Comparison of ENCODE assay signal across 15 cellular contexts in the genomic region with DNA sequence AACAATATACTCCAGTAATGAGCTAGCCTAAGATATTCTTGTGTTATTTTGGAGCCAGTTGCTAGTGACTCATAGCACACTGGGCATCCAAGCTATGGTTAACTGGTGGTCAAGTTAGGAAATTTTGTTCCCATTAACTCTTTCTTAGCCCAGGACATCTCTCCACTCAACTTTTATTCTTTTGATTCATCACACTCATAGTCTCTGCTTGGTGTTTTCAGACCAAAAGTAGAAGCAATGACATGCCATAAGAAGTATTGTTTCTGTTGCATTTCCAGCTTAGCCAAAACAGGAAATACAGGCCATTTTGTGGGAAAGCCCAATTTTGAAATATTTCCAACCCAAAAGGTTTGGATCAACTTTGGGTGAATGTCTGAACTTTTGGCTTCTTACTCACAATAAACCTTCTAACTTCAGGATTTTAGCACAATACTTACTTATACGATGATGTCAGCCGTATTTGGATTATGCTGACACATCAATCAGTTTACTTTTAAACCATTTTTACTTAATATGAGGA. TPM values are rescaled to one million over a fixed set of nuclear protein-coding genes. Genes with fewer than 3 reads are reported as not detected.
A peak's percentile ranks its signal among the peaks of the same experiment; 100 is the strongest.
DNase-seq lines count a peak whose midpoint lies in the region; ATAC-seq and TF ChIP-seq lines count a peak whose summit lies in the region.
"Had no signal": no experiment of that assay in that cellular context is flagged by ENCODE, and none has a peak within 500 bp of the region (broad histone marks: within the 10 kb centered on the region; RNA-seq: fewer than 3 reads in every experiment).

No MANE protein-coding gene starts in this region.

- H3K36me3 Mint-ChIP-seq in CD4-positive, alpha-beta T cell (ENCODE audit: low read depth), result no peaks in the 10 kb centered on the region
- H3K36me3 Mint-ChIP-seq: mesothelial cell of epicardium, type B pancreatic cell had no signal

- no peaks in the 10 kb centered on the region for H3K9me3 ChIP-seq in CD4-positive, alpha-beta T cell (ENCODE audit: control insufficient read depth, low read length)
- H3K9me3 ChIP-seq in lower lobe of right lung, result no peaks in the 10 kb centered on the region

- no peaks in the 10 kb centered on the region for H3K9me3 Mint-ChIP-seq in CD4-positive, alpha-beta T cell
- H3K9me3 Mint-ChIP-seq: mesothelial cell of epicardium, type B pancreatic cell had no signal

- no peak overlapping the region for H3K27ac Mint-ChIP-seq in CD4-positive, alpha-beta T cell
- H3K27ac Mint-ChIP-seq: mesothelial cell of epicardium, type B pancreatic cell had no signal

- DNase-seq in AG04449 (ENCODE audit: low read depth, low spot score) (peak; percentile 80), HS-27A (ENCODE audit: low read depth) (peak; percentile 57), astrocyte of the hippocampus (ENCODE audit: low read depth, low spot score) (peak; percentile 83), iris pigment epithelial cell (ENCODE audit: low read depth) (peak; percentile 88), activated gamma-delta T cell (lab: John Stamatoyannopoulos, UW) (no peak), lower lobe of right lung (no peak)
- DNase-seq in CD4-positive, alpha-beta T cell, result no peak
- DNase-seq: NCI-H2029; NCI-H774; stimulated activated CD4-positive, alpha-beta T cell treated with anti-CD3 and anti-CD28 coated beads, Interleukin-15, amount 100 ng/mL, for 24 hours had no signal

- no peak for ATAC-seq in CD4-positive, alpha-beta T cell (ENCODE audit: poor library complexity)
- ATAC-seq in GM18858 (IDR thresholded peaks at IDR 0.05; ENCODE audit: unreplicated experiment) (no peak), lower lobe of right lung (no peak)

- no peaks in the 10 kb centered on the region for H3K4me1 ChIP-seq in lower lobe of right lung
- H3K4me1 ChIP-seq: parathyroid adenoma had no signal

- H3K4me3 ChIP-seq in AG04449 (ENCODE audit: low read depth, low read length), result no peak overlapping the region
- no peak overlapping the region for H3K4me3 ChIP-seq in lower lobe of right lung

- no peaks in the 10 kb centered on the region for H3K36me3 ChIP-seq in lower lobe of right lung

- POLR2A ChIA-PET in AG04449 (lab: Yijun Ruan, JAX), result interaction anchor here (0.6 to 1.5 kb wide), 3 partner anchors 13 to 150 kb away, joined by 3 to 14 read pairs (median 3); a partner anchor contains a TSS
- POLR2A ChIA-PET in CD4-positive, alpha-beta T cell (lab: Charles Lee), result no interaction called here

- no peak overlapping the region for H3K4me3 Mint-ChIP-seq in CD4-positive, alpha-beta T cell
- H3K4me3 Mint-ChIP-seq: mesothelial cell of epicardium, type B pancreatic cell had no signal

- H3K27ac ChIP-seq in CD4-positive, alpha-beta T cell (ENCODE audit: low read depth, low read length), result no peak overlapping the region
- no peak overlapping the region for H3K27ac ChIP-seq in lower lobe of right lung
- H3K27ac ChIP-seq: parathyroid adenoma had no signal

- intact Hi-C loops in CD4-positive, alpha-beta T cell (cut with DNase I, micrococcal nuclease), result no loop called here
- intact Hi-C loops in lower lobe of right lung (cut with DNase I), result no loop called here

- H3K27me3 ChIP-seq in CD4-positive, alpha-beta T cell (ENCODE audit: control insufficient read depth, insufficient read depth, low read length), result no peaks in the 10 kb centered on the region
- no peaks in the 10 kb centered on the region for H3K27me3 ChIP-seq in lower lobe of right lung (ENCODE audit: low read depth)

- H3K27me3 Mint-ChIP-seq in CD4-positive, alpha-beta T cell, result peaks cover 5% of the 10 kb centered on the region
- H3K27me3 Mint-ChIP-seq: type B pancreatic cell had no signal

- no peaks in the 10 kb centered on the region for H3K4me1 Mint-ChIP-seq in CD4-positive, alpha-beta T cell (ENCODE audit: low read depth)

- CTCF ChIA-PET in AG04449 (lab: Yijun Ruan, JAX), result interaction anchor here (1.5 to 1.9 kb wide), 3 partner anchors 24 to 236 kb away, joined by 3 to 5 read pairs (median 4); no protein-coding TSS in a partner anchor
- CTCF ChIA-PET in CD4-positive, alpha-beta T cell (lab: Charles Lee), result no interaction called here

- TF ChIP-seq CTCF in AG04449 (IDR thresholded peaks at IDR 0.05; ENCODE audit: insufficient read depth, low read length, missing control alignments), result no peak
- no peak for TF ChIP-seq CTCF in CD4-positive, alpha-beta T cell (IDR thresholded peaks at IDR 0.05)
- no peak for TF ChIP-seq CTCF in lower lobe of right lung (IDR thresholded peaks at IDR 0.05)

RNA-seq across cellular contexts. Expression of a gene that starts 31.6 kb away (rescaled TPM):
- under 1 TPM in 1 of 2 experiments, not detected in 1; 0.11 TPM for total RNA-seq in CD4-positive, alpha-beta T cell
- 83.1 TPM for total RNA-seq in lower lobe of right lung
- total RNA-seq: activated CD8-positive, alpha-beta memory T cell treated with anti-CD3 and anti-CD28 coated beads for 36 hours had no signal

Comparison
In these comparisons a context has a peak if more than half of its experiments do, and no peak if none do; other contexts are left out.
1. DNase-seq: peak in AG04449 (single experiment), HS-27A (single experiment), astrocyte of the hippocampus (single experiment) and iris pigment epithelial cell (single experiment); none in CD4-positive, alpha-beta T cell (0 of 10), activated gamma-delta T cell (single experiment) and lower lobe of right lung (single experiment).
2. RNA of a gene that starts 31.6 kb away (total RNA-seq): 83.1 TPM in lower lobe of right lung (single experiment); 0.11 TPM in CD4-positive, alpha-beta T cell; every median in the first group is over 10 times any median in the second.